18 cellular contexts compared by ENCODE assay signal in the genomic region with DNA sequence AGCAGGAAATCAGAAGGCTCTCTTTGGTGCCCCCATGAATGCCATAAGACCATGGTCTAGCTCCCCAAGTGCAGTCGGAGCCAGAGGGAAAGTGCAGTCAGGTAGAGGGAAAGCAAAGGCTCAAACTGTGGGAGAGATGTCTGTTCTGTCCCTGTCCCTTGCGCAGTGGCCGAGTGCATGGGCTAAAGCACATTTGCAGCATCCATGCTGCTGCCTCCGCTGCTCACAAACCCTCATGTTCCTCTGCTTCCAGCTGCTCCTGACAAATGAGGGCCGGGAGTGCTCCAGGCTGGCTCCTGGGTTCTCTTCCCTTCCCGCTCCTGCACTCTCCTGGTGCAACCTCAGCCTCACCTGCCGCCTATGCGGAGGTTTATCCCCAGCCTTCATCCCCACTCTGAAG. TPM values are rescaled to one million over a fixed set of nuclear protein-coding genes. Genes with fewer than 3 reads are reported as not detected.
"Had no signal": no experiment of that assay in that cellular context is flagged by ENCODE, and none has a peak within 500 bp of the region (broad histone marks: within the 10 kb centered on the region; RNA-seq: fewer than 3 reads in every experiment).

No MANE protein-coding gene starts in this region.

- H3K36me3 ChIP-seq: spleen had no signal

- H3K27ac ChIP-seq: spleen had no signal

- H3K36me3 Mint-ChIP-seq: immature natural killer cell; memory B cell; stimulated activated naive B cell treated with anti-CD40 and anti-IgM and Interleukin-4, amounts not matched to agents 10 μg/mL and 1 μg/mL and 100 μg/mL, for 72 hours had no signal

- H3K4me3 ChIP-seq: spleen had no signal

- H3K27ac Mint-ChIP-seq: activated T-helper 1 cell treated with anti-CD3 and anti-CD28 coated beads, Interleukin-12 subunit alpha, Interleukin-12 subunit beta, Interleukin-2, Interleukin-4 antibody, amounts not matched to agents 30 ng/mL and 10 ng/mL and 1 ng/mL, durations not matched to agents 14 hours and 24 hours and 36 hours; immature natural killer cell; memory B cell; stimulated activated naive B cell treated with anti-CD40 and anti-IgM and Interleukin-4, amounts not matched to agents 10 μg/mL and 1 μg/mL and 100 μg/mL, for 72 hours had no signal

- DNase-seq: activated CD4-positive, alpha-beta T cell treated with anti-CD3 and anti-CD28 coated beads for 48 hours; activated naive CD4-positive, alpha-beta T cell; cortex of kidney; effector memory CD4-positive, alpha-beta T cell; immature natural killer cell; left cardiac atrium; spleen; stimulated activated CD4-positive, alpha-beta T cell treated with anti-CD3 and anti-CD28 coated beads, Interleukin-2, amount 100 ng/mL, for 24 hours; stimulated activated naive B cell treated with anti-CD40 and anti-IgM and Interleukin-4, amounts not matched to agents 10 μg/mL and 1 μg/mL and 100 μg/mL, for 72 hours had no signal

- H3K9me3 Mint-ChIP-seq: activated T-helper 1 cell treated with anti-CD3 and anti-CD28 coated beads, Interleukin-12 subunit alpha, Interleukin-12 subunit beta, Interleukin-2, Interleukin-4 antibody, amounts not matched to agents 30 ng/mL and 10 ng/mL and 1 ng/mL, durations not matched to agents 14 hours and 24 hours and 36 hours; immature natural killer cell; memory B cell; stimulated activated naive B cell treated with anti-CD40 and anti-IgM and Interleukin-4, amounts not matched to agents 10 μg/mL and 1 μg/mL and 100 μg/mL, for 72 hours had no signal

- ATAC-seq: left cardiac atrium; sciatic nerve; SK-N-SH treated with all-trans-retinoic acid at 6 μM for 48 hours; stimulated activated naive B cell treated with anti-CD40 and anti-IgM and Interleukin-4, amounts not matched to agents 10 μg/mL and 1 μg/mL and 100 μg/mL, for 72 hours had no signal

- H3K4me3 Mint-ChIP-seq: activated T-helper 1 cell treated with anti-CD3 and anti-CD28 coated beads, Interleukin-12 subunit alpha, Interleukin-12 subunit beta, Interleukin-2, Interleukin-4 antibody, amounts not matched to agents 30 ng/mL and 10 ng/mL and 1 ng/mL, durations not matched to agents 14 hours and 24 hours and 36 hours; immature natural killer cell; memory B cell; stimulated activated naive B cell treated with anti-CD40 and anti-IgM and Interleukin-4, amounts not matched to agents 10 μg/mL and 1 μg/mL and 100 μg/mL, for 72 hours had no signal

- H3K4me1 Mint-ChIP-seq: immature natural killer cell, memory B cell had no signal

RNA-seq across cellular contexts. Expression of gene SCTR, which starts 34.2 kb away (rescaled TPM):
- total RNA-seq: activated T-helper 1 cell treated with anti-CD3 and anti-CD28 coated beads, Interleukin-12 subunit alpha, Interleukin-12 subunit beta, Interleukin-2, Interleukin-4 antibody, amounts not matched to agents 30 ng/mL and 10 ng/mL and 1 ng/mL, durations not matched to agents 14 hours and 24 hours and 36 hours; epithelial cell of proximal tubule; posterior vena cava; sciatic nerve; T-helper 1 cell treated with Interleukin-12 subunit alpha and Interleukin-12 subunit beta and Interleukin-4 antibody, amounts not matched to agents 30 ng/mL and 1 ng/mL, for 36 hours; ureter had no signal
- polyA plus RNA-seq: immature natural killer cell had no signal

RNA-seq across cellular contexts. Expression of gene CFAP221, which starts 54.1 kb away (rescaled TPM):
- total RNA-seq: activated T-helper 1 cell treated with anti-CD3 and anti-CD28 coated beads, Interleukin-12 subunit alpha, Interleukin-12 subunit beta, Interleukin-2, Interleukin-4 antibody, amounts not matched to agents 30 ng/mL and 10 ng/mL and 1 ng/mL, durations not matched to agents 14 hours and 24 hours and 36 hours; epithelial cell of proximal tubule; T-helper 1 cell treated with Interleukin-12 subunit alpha and Interleukin-12 subunit beta and Interleukin-4 antibody, amounts not matched to agents 30 ng/mL and 1 ng/mL, for 36 hours had no signal
- polyA plus RNA-seq: immature natural killer cell had no signal

RNA-seq across cellular contexts. Expression of gene TMEM37, which starts 58.5 kb away (rescaled TPM):
- total RNA-seq: activated T-helper 1 cell treated with anti-CD3 and anti-CD28 coated beads, Interleukin-12 subunit alpha, Interleukin-12 subunit beta, Interleukin-2, Interleukin-4 antibody, amounts not matched to agents 30 ng/mL and 10 ng/mL and 1 ng/mL, durations not matched to agents 14 hours and 24 hours and 36 hours; T-helper 1 cell treated with Interleukin-12 subunit alpha and Interleukin-12 subunit beta and Interleukin-4 antibody, amounts not matched to agents 30 ng/mL and 1 ng/mL, for 36 hours had no signal
- polyA plus RNA-seq: immature natural killer cell, neural cell had no signal
